8 cellular contexts compared by ENCODE assay signal in the genomic region with DNA sequence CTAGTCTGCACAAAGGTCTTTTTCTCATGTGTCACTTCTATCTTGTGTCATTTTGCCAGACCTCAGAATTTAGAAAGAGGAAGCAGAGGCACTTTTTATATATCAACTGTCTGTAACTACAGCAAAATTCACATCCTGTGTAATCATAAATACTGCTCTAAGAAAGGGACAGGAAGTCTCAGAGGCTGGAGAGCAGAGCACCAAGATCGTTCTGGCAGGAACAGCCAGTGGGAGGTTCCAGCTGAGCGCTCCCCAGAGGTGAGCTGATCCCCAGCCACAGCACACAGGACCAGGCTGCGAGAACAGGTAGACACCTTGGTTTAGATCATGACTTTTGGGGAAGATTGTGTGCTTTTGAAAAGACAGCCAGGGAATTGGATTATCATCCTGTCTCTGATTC. TPM values are rescaled to one million over a fixed set of nuclear protein-coding genes. Genes with fewer than 3 reads are reported as not detected.
DNase-seq lines count a peak whose midpoint lies in the region; ATAC-seq and TF ChIP-seq lines count a peak whose summit lies in the region.

A gene with protein sequence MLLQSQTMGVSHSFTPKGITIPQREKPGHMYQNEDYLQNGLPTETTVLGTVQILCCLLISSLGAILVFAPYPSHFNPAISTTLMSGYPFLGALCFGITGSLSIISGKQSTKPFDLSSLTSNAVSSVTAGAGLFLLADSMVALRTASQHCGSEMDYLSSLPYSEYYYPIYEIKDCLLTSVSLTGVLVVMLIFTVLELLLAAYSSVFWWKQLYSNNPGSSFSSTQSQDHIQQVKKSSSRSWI (plus strand): TSS at position 174 of the 400 bp plus-strand sequence. CDS start 4,610 bp downstream, outside the sequence.

- DNase-seq in GM10266 (ENCODE audit: extremely low spot score) (peak; percentile 66), heart right ventricle (peak; percentile 12 to 20), tibial nerve (ENCODE audit: low spot score in 2 of 2) (peak in 1 of 2 donors; percentile 20), NCI-H1092 (lab: John Stamatoyannopoulos, UW) (no peak), activated T-cell treated with anti-CD3 and anti-CD28 coated beads for 4 hours (no peak), islet precursor cell (no peak)

- H3K4me3 ChIP-seq in Loucy (ENCODE audit: low read length, poor library complexity, severe bottlenecking), result peak within 1 kb of the TSS; percentile 67
- peak within 1 kb of the TSS in 5 of 10 donors; percentile 34 to 58 (median 36) for H3K4me3 ChIP-seq in heart right ventricle
- H3K4me3 ChIP-seq in tibial nerve, result peak within 1 kb of the TSS; percentile 3 to 35 (median 14)

- H3K27ac ChIP-seq in heart right ventricle (peak within 1 kb of the TSS in 7 of 10 donors; percentile 9 to 92 (median 46)), tibial nerve (peak within 1 kb of the TSS in 3 of 4 donors; percentile 55 to 61 (median 56))

- H3F3A ChIP-seq in Loucy (ENCODE audit: low read depth), result peaks cover 5% of the 10 kb centered on the region; the same call in 1 of the 2 replicates

- H3K9me3 ChIP-seq in Loucy (ENCODE audit: insufficient read depth, low read depth, low read length), result no peaks in the 10 kb centered on the region
- no peaks in the 10 kb centered on the region for H3K9me3 ChIP-seq in heart right ventricle
- H3K9me3 ChIP-seq in tibial nerve, result no peaks in the 10 kb centered on the region

- intact Hi-C loops in heart right ventricle (cut with DNase I), result no loop called here

- peak; percentile 14 for TF ChIP-seq CTCF in GM10266 (IDR thresholded peaks at IDR 0.05; ENCODE audit: control insufficient read depth, insufficient read depth, low read depth, missing control alignments)
- TF ChIP-seq CTCF in Loucy (conservative IDR thresholded peaks at IDR 0.05; ENCODE audit: low read length), result peak; percentile 24; the same call in 1 of the 2 replicates
- TF ChIP-seq CTCF in heart right ventricle (IDR thresholded peaks at IDR 0.05), result no peak
- no peak for TF ChIP-seq CTCF in tibial nerve (IDR thresholded peaks at IDR 0.05)

- H3K4me2 ChIP-seq in Loucy (ENCODE audit: low read depth, low read length, poor library complexity, severe bottlenecking), result peak within 1 kb of the TSS; percentile 87

- H2AFZ ChIP-seq in Loucy (ENCODE audit: low read length), result peak within 1 kb of the TSS; percentile 34

- no peaks in the 10 kb centered on the region for H3K27me3 ChIP-seq in Loucy (ENCODE audit: insufficient read depth, low read length, poor library complexity, severe bottlenecking)
- H3K27me3 ChIP-seq in heart right ventricle, result peaks cover 0 to 9% (median 0%) of the 10 kb centered on the region in 7 donors
- no peaks in the 10 kb centered on the region for H3K27me3 ChIP-seq in tibial nerve

- no peaks in the 10 kb centered on the region for H3K36me3 ChIP-seq in Loucy (ENCODE audit: insufficient read depth, low read length)
- peaks cover 0 to 5% (median 0%) of the 10 kb centered on the region in 9 donors for H3K36me3 ChIP-seq in heart right ventricle
- H3K36me3 ChIP-seq in tibial nerve, result no peaks in the 10 kb centered on the region

- peaks cover 61% of the 10 kb centered on the region for H3K4me1 ChIP-seq in Loucy (ENCODE audit: insufficient read depth, low read length, poor library complexity, severe bottlenecking)
- peaks cover 0 to 10% (median 0%) of the 10 kb centered on the region in 9 donors for H3K4me1 ChIP-seq in heart right ventricle
- no peaks in the 10 kb centered on the region for H3K4me1 ChIP-seq in tibial nerve

- 36 to 53% methylated on average over 3 of the region's 3 CpGs for WGBS in heart right ventricle, 2 donors
- 41 to 42% methylated on average over 3 of the region's 3 CpGs for WGBS in tibial nerve, 2 donors

- TF ChIP-seq POLR2A in tibial nerve (IDR thresholded peaks at IDR 0.05), result peak in 1 of 2 donors; percentile 15

- H4K20me1 ChIP-seq in Loucy (ENCODE audit: insufficient read depth, low read length, poor library complexity, severe bottlenecking), result no peaks in the 10 kb centered on the region

- H3K79me2 ChIP-seq in Loucy (ENCODE audit: insufficient read depth, low read length), result no peaks in the 10 kb centered on the region

- peak in 1 of 2 donors; percentile 48 for TF ChIP-seq EP300 in tibial nerve (IDR thresholded peaks at IDR 0.05)

- no peaks in the 10 kb centered on the region for H3K9me2 ChIP-seq in Loucy (replicated peaks; ENCODE audit: low read depth, low read length)

- peak within 1 kb of the TSS; percentile 67 for H3K9ac ChIP-seq in Loucy (ENCODE audit: low read depth, low read length, poor library complexity, severe bottlenecking)

- ATAC-seq in GM21528 (IDR thresholded peaks at IDR 0.05; ENCODE audit: low FRiP score, unreplicated experiment) (peak; percentile 84), heart right ventricle (peak; percentile 54 to 81 (median 76))

RNA-seq across cellular contexts. Expression of the gene that starts here (rescaled TPM):
- total RNA-seq in heart right ventricle, result 10 to 100 TPM in 5 of 10 donors, 1 to 10 TPM in 5; 3.6 to 23.9 (median 7.6) TPM
- polyA plus RNA-seq in heart right ventricle, result 1 to 10 TPM; 2.3 to 6.7 TPM
- total RNA-seq in tibial nerve, result 10 to 100 TPM; 20.1 to 77.1 (median 41.7) TPM

Comparison
In these comparisons a context has a peak if more than half of its experiments do, and no peak if none do; other contexts are left out.
1. DNase-seq: peak in GM10266 (single experiment) and heart right ventricle (2 of 2); none in NCI-H1092 (single experiment), activated T-cell treated with anti-CD3 and anti-CD28 coated beads for 4 hours (single experiment) and islet precursor cell (single experiment).
2. CTCF ChIP-seq: peak in GM10266 (single experiment) and Loucy (single experiment); none in heart right ventricle (0 of 9) and tibial nerve (0 of 5).